In the genomic region with DNA sequence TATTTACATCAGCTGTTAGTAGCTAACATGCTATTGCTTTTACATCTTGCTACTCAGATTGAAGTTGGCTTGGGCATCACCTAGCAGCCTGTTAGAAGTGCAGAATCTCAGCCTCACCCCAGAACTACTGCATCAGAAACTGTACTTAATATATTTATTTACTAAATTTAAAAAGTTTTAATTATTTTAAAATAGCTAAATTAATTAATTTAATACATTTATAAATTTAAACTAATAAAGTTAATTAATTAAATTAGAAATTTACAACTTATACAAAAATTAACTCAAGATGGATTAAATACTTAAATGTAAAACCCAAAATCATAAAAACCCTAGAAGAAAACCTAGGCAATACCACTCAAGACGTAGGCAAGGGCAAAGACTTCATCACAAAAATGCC, we compare ENCODE assay signal across 20 cellular contexts. TPM values are rescaled to one million over a fixed set of nuclear protein-coding genes. Genes with fewer than 3 reads are reported as not detected.
DNase-seq lines count a peak whose midpoint lies in the region; ATAC-seq, FAIRE-seq and TF ChIP-seq lines count a peak whose summit lies in the region.
"Had no signal": no experiment of that assay in that cellular context is flagged by ENCODE, and none has a peak within 500 bp of the region (broad histone marks: within the 10 kb centered on the region; RNA-seq: fewer than 3 reads in every experiment).

No MANE protein-coding gene starts in this region.

- H3K27me3 Mint-ChIP-seq in WTC11 (ENCODE audit: low read depth), result no peaks in the 10 kb centered on the region
- H3K27me3 Mint-ChIP-seq: B cell; CD4-positive, alpha-beta T cell had no signal

- H3K4me3 Mint-ChIP-seq in WTC11, result no peak overlapping the region
- H3K4me3 Mint-ChIP-seq: B cell; CD4-positive, alpha-beta T cell; CD8-positive, alpha-beta T cell had no signal

- CTCF ChIA-PET in WTC11 (lab: Charles Lee), result interaction anchor here (0.8 kb wide), 1 partner anchor 90 kb away, joined by 3 read pairs; no protein-coding TSS in a partner anchor

- H3K9me3 Mint-ChIP-seq in WTC11, result peaks cover 3% of the 10 kb centered on the region; the same call in 1 of the 2 replicates
- H3K9me3 Mint-ChIP-seq: CD4-positive, alpha-beta T cell; CD8-positive, alpha-beta T cell had no signal

- no peak for TF ChIP-seq CTCF in WTC11 (IDR thresholded peaks at IDR 0.05)

- H3K4me1 Mint-ChIP-seq in WTC11, result peaks cover 5% of the 10 kb centered on the region; the same call in 1 of the 2 replicates

- FAIRE-seq in G401.6 (lab: Jason Lieb, UNC), result peak; percentile 46
- peak; percentile 65 for FAIRE-seq in frontal cortex (lab: Jason Lieb, UNC)
- FAIRE-seq: A549, D721Med, GM12878, GM12892, GM18507 had no signal

- POLR2A ChIA-PET in WTC11 (lab: Charles Lee), result no interaction called here

- H3K27ac Mint-ChIP-seq in WTC11, result no peak overlapping the region
- H3K27ac Mint-ChIP-seq: B cell; CD4-positive, alpha-beta T cell; CD8-positive, alpha-beta T cell had no signal

- no peak for DNase-seq in WTC11 (ENCODE audit: low spot score)
- DNase-seq in frontal cortex (ENCODE audit: low spot score in 2 of 2), result no peak
- no peak for DNase-seq in NCI-H510A treated with DMSO at 0.1 percent for 48 hours (lab: John Stamatoyannopoulos, UW)
- DNase-seq: 8988T; AML-193; Caco-2; Calu3; CD4-positive, alpha-beta T cell; CD8-positive, alpha-beta T cell; DMS79 treated with DMSO at 0.1 percent for 48 hours; GDM1 had no signal

- ATAC-seq in WTC11 (no peak), HG02763 (IDR thresholded peaks at IDR 0.05; ENCODE audit: unreplicated experiment) (no peak)
- no peak for ATAC-seq in activated CD4-positive, CD25-positive, alpha-beta regulatory T cell treated with anti-CD3 and anti-CD28 coated beads, Interleukin-2, amount 50 U/mL, for 24 hours
- ATAC-seq: A549; CD8-positive, alpha-beta T cell; GM12878 had no signal

- no peaks in the 10 kb centered on the region for H3K36me3 Mint-ChIP-seq in WTC11
- H3K36me3 Mint-ChIP-seq: CD8-positive, alpha-beta T cell had no signal

TF ChIP-seq in WTC11, 78 proteins besides CTCF, POLR2A, EP300 and RAD21:
- TF ChIP-seq HMGA2 (CRISPR knock-in tag; IDR thresholded peaks at IDR 0.05), result peak; percentile 92
- TF ChIP-seq, protein P1, sequence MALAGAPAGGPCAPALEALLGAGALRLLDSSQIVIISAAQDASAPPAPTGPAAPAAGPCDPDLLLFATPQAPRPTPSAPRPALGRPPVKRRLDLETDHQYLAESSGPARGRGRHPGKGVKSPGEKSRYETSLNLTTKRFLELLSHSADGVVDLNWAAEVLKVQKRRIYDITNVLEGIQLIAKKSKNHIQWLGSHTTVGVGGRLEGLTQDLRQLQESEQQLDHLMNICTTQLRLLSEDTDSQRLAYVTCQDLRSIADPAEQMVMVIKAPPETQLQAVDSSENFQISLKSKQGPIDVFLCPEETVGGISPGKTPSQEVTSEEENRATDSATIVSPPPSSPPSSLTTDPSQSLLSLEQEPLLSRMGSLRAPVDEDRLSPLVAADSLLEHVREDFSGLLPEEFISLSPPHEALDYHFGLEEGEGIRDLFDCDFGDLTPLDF (CRISPR knock-in tag; IDR thresholded peaks at IDR 0.05), result no peak
- no peak for TF ChIP-seq RELA (CRISPR knock-in tag; IDR thresholded peaks at IDR 0.05; ENCODE audit: borderline replicate concordance)

RNA-seq across cellular contexts. Expression of a gene that starts 38.9 kb away (rescaled TPM):
- 48.7 to 51.4 TPM (median 48.8 TPM) in 3 replicates for total RNA-seq in WTC11 (2021)
- total RNA-seq in frontal cortex, result 76.6 TPM

RNA-seq across cellular contexts. Expression of a gene that starts 41.7 kb away (rescaled TPM):
- total RNA-seq in WTC11 (2021) (11.3 to 17.8 TPM (median 13.3 TPM) in 3 replicates), frontal cortex (15.1 TPM)
